12 cellular contexts compared by ENCODE assay signal in the genomic region with DNA sequence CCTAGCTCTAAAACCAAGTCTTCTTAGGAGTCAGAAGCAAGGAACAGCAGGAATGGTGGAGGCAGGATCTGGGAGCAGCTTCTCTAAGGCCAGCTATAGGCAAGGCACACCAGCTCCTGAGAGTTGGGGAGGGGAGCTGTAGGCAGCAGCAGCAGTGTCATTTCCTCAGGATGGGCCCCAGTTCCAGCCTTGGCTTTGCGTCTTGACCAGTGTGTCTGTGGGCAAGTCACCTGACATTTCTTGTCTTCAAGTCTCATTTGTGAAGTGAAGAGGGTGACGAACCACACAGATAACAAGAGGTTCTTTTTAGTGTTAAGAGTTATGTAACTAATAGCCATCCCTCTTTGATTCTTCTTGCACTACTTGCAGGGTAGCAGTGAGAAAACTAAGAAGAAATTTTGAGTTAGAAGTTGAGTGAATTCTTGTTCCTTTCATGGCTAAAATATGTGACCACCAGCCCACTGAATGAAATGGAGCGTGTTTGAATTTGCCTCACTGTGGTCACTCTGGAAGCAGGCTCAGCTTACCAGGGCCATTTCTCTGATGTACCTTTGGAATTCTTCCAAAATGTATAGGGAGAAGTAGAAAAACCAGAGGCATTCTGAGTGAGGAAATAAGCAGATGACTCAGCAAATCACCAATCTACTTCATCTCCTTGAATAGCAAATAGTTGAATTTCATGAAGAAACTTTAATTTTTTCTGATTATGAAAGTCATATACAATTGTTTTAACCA. TPM values are rescaled to one million over a fixed set of nuclear protein-coding genes. Genes with fewer than 3 reads are reported as not detected.
DNase-seq lines count a peak whose midpoint lies in the region; ATAC-seq, FAIRE-seq and TF ChIP-seq lines count a peak whose summit lies in the region.
"Had no signal": no experiment of that assay in that cellular context is flagged by ENCODE, and none has a peak within 500 bp of the region (broad histone marks: within the 10 kb centered on the region; RNA-seq: fewer than 3 reads in every experiment).

No MANE protein-coding gene starts in this region.

- no peak for TF ChIP-seq CTCF in Panc1 (IDR thresholded peaks at IDR 0.05)
- TF ChIP-seq CTCF in osteocyte (IDR thresholded peaks at IDR 0.05) = no peak
- no peak for TF ChIP-seq CTCF in ovary (IDR thresholded peaks at IDR 0.05)
- no peak for TF ChIP-seq CTCF in coronary artery (IDR thresholded peaks at IDR 0.05)

- WGBS in ovary, 3 donors = 90 to 94% (median 92%) methylated on average over 3 of the region's 3 CpGs

- H3K27ac ChIP-seq in Panc1 (ENCODE audit: low read length) (no peak overlapping the region), ovary (peak overlapping the region in 1 of 2 donors; percentile 21), coronary artery (peak overlapping the region in 1 of 2 donors; percentile 26)

- POLR2A ChIA-PET in Panc1 (lab: Charles Lee) = no interaction called here

- no peaks in the 10 kb centered on the region for H3K9me3 Mint-ChIP-seq in effector memory CD8-positive, alpha-beta T cell
- no peaks in the 10 kb centered on the region for H3K9me3 Mint-ChIP-seq in osteocyte (ENCODE audit: unreplicated experiment)

- H3K36me3 ChIP-seq in Panc1 (ENCODE audit: control insufficient read depth, insufficient read depth, low read length) = no peaks in the 10 kb centered on the region; the same call in 1 of the 2 replicates
- H3K36me3 ChIP-seq in ovary = no peaks in the 10 kb centered on the region

- ATAC-seq in Panc1 (peak; percentile 34; the same call in 1 of the 2 replicates), HG03108 (IDR thresholded peaks at IDR 0.05; ENCODE audit: unreplicated experiment) (no peak)
- ATAC-seq in effector memory CD8-positive, alpha-beta T cell (replicated peaks) = peak; percentile 67
- ATAC-seq: pancreas had no signal

- H3K4me1 ChIP-seq in Panc1 (ENCODE audit: control insufficient read depth, insufficient read depth, low read length) (no peaks in the 10 kb centered on the region), ovary (ENCODE audit: insufficient read depth) (peaks cover 6% of the 10 kb centered on the region)

- no peaks in the 10 kb centered on the region for H3K27me3 ChIP-seq in Panc1 (ENCODE audit: control insufficient read depth, insufficient read depth, low read length)
- no peaks in the 10 kb centered on the region for H3K27me3 ChIP-seq in ovary
- H3K27me3 ChIP-seq: pancreas had no signal

- TF ChIP-seq POLR2A in GM12891 (IDR thresholded peaks at IDR 0.05; ENCODE audit: low read depth, low read length) (no peak), ovary (IDR thresholded peaks at IDR 0.05) (no peak)

- intact Hi-C loops in Panc1 (cut with micrococcal nuclease; ENCODE audit: unreplicated experiment) (no loop called here), ovary (cut with DNase I) (no loop called here)

- DNase-seq in GM12891 (ENCODE audit: insufficient read length, low spot score) = no peak
- DNase-seq in Panc1 (ENCODE audit: low read depth, low spot score) = no peak
- DNase-seq in effector memory CD8-positive, alpha-beta T cell = no peak
- DNase-seq in osteocyte (ENCODE audit: extremely low spot score, unreplicated experiment) = no peak
- no peak for DNase-seq in superior temporal gyrus (ENCODE audit: extremely low spot score)
- no peak for DNase-seq in ovary
- DNase-seq in coronary artery (ENCODE audit: low spot score) = no peak
- DNase-seq: activated CD4-positive, CD25-positive, alpha-beta regulatory T cell treated with anti-CD3 and anti-CD28 coated beads, Interleukin-2, amount 50 U/mL, for 72 hours; hypothalamus; NCI-H345 had no signal

- peak overlapping the region in 1 of 2 donors; percentile 70 for H3K27ac Mint-ChIP-seq in effector memory CD8-positive, alpha-beta T cell
- peak overlapping the region; percentile 75 for H3K27ac Mint-ChIP-seq in osteocyte (ENCODE audit: unreplicated experiment)

- no peaks in the 10 kb centered on the region for H3K27me3 Mint-ChIP-seq in effector memory CD8-positive, alpha-beta T cell
- H3K27me3 Mint-ChIP-seq in osteocyte (ENCODE audit: unreplicated experiment) = no peaks in the 10 kb centered on the region

- in situ Hi-C loops in Panc1 (cut with HindIII; ENCODE audit: low pct_unique_long_range_greater_than_20kb, low sequenced_read_pairs) = no loop called here

- BruUV-seq in Panc1 (replicated peaks; lab: Mats Ljungman, UMichigan) = no TSS peak

- H3K4me3 ChIP-seq in Panc1 (ENCODE audit: low read depth in 2 of 2, low read length in 2 of 2) (no peak overlapping the region), ovary (no peak overlapping the region), coronary artery (no peak overlapping the region)
- H3K4me3 ChIP-seq: pancreas had no signal

- no peak overlapping the region for H3K4me3 Mint-ChIP-seq in effector memory CD8-positive, alpha-beta T cell
- H3K4me3 Mint-ChIP-seq in osteocyte (ENCODE audit: unreplicated experiment) = no peak overlapping the region

- TF ChIP-seq EP300 in ovary (IDR thresholded peaks at IDR 0.05) = no peak

- peaks cover 3% of the 10 kb centered on the region for H3K36me3 Mint-ChIP-seq in effector memory CD8-positive, alpha-beta T cell (ENCODE audit: insufficient read depth)
- peaks cover 46% of the 10 kb centered on the region for H3K36me3 Mint-ChIP-seq in osteocyte (ENCODE audit: unreplicated experiment)

- CTCF ChIA-PET in Panc1 (lab: Charles Lee) = no interaction called here

- H3K9me3 ChIP-seq in Panc1 (ENCODE audit: control insufficient read depth, insufficient read depth, low read depth, low read length) (no peaks in the 10 kb centered on the region), ovary (no peaks in the 10 kb centered on the region)
- H3K9me3 ChIP-seq: pancreas had no signal

- FAIRE-seq in GM12891 (lab: Jason Lieb, UNC) = peak; percentile 13
- FAIRE-seq: pancreas had no signal

- H3K4me1 Mint-ChIP-seq in effector memory CD8-positive, alpha-beta T cell (ENCODE audit: low read depth in 2 of 2) = peaks cover 4 to 8% of the 10 kb centered on the region in 2 donors
- peaks cover 22% of the 10 kb centered on the region for H3K4me1 Mint-ChIP-seq in osteocyte (ENCODE audit: unreplicated experiment)

TF ChIP-seq in GM12891, 5 proteins besides CTCF, POLR2A, EP300 and RAD21:
- TF ChIP-seq POU2F2 (IDR thresholded peaks at IDR 0.05; ENCODE audit: low read depth, low read length) (no peak), SPI1 (IDR thresholded peaks at IDR 0.05; ENCODE audit: low read depth, low read length) (no peak), POLR2AphosphoS5 (IDR thresholded peaks at IDR 0.05; ENCODE audit: low read depth, low read length) (no peak), PAX5 (IDR thresholded peaks at IDR 0.05; ENCODE audit: insufficient read depth, low read length, severe bottlenecking) (no peak), TAF1 (IDR thresholded peaks at IDR 0.05; ENCODE audit: low read depth, low read length) (no peak)

RNA-seq across cellular contexts. Expression of a gene that starts 42.4 kb away (rescaled TPM):
- polyA plus RNA-seq in GM12891 (2012; ENCODE audit: low read depth, missing spikeins) = 6.8 TPM
- 95.2 TPM for total RNA-seq in Panc1 (2021; ENCODE audit: unreplicated experiment)
- polyA plus RNA-seq in Panc1 (2012; ENCODE audit: insufficient read length) = 56.2 TPM
- total RNA-seq in osteocyte = 190 and 208 TPM in 2 replicates
- 100 to 1,000 TPM; 106 to 221 (median 200) TPM for total RNA-seq in ovary
- 100 to 1,000 TPM in 1 of 2 donors, 10 to 100 TPM in 1; 52.8 to 133 TPM for polyA plus RNA-seq in ovary

RNA-seq across cellular contexts. Expression of a gene that starts 49.0 kb away (rescaled TPM):
- 172 TPM for polyA plus RNA-seq in GM12891 (2012; ENCODE audit: low read depth, missing spikeins)
- total RNA-seq in Panc1 (2021; ENCODE audit: unreplicated experiment) (5.8 TPM), osteocyte (26.3 and 32.8 TPM in 2 replicates), ovary (10 to 100 TPM in 4 of 7 donors, 1 to 10 TPM in 3; 4.1 to 17.8 (median 11.3) TPM)
- 5.3 TPM for polyA plus RNA-seq in Panc1 (2012; ENCODE audit: insufficient read length)
- polyA plus RNA-seq in ovary = 10 to 100 TPM; 16.7 to 35.7 TPM
